Comparison of ENCODE assay signal across 8 cellular contexts in the genomic region with DNA sequence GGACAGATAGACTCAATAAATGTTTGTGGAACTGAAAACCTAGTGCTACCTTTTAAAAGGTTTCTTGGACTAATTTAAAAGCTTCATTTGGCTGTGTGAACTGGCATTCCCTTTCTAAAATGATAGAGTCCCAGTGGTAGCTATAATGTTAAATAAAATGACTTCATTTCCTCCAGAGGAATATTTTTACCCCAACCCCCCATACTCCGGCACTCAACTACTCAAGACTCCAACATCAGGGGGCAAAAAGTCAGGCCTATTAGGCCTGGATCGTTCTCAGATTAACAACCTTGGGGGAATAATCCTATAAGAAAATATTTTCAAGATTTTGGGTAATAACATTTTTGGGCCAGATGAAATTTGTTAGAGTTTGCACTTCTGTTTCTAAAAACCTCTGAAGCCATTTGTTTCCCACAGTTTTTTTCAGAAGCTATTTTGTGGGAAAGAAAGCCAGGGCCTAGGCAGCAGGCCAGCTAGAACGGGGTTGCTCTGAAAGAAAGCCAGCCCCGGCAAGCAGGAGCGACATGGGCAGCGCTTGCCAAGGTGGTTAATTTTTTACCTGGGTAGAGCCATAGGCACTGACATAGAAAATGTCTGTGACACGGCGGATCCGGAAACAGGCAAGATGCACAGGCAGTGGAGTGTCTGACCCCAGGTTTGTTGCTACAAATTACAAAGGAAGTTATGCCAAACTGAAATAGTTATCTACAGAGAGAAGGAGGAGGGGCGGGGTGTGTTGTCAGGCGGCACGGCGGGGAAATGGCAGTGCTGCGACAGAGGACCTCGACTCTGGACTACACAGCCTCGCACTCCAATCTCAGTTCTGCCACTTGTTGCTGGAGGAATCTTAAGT.
DNase-seq lines count a peak whose midpoint lies in the region; ATAC-seq, FAIRE-seq and TF ChIP-seq lines count a peak whose summit lies in the region.

No MANE protein-coding gene starts in this region.

- no peak for ATAC-seq in activated CD8-positive, alpha-beta T cell treated with anti-CD3 and anti-CD28 coated beads, Interleukin-2, amount 10 ng/mL, durations not matched to agents 7 days and 5 days
- ATAC-seq in HG02623 (IDR thresholded peaks at IDR 0.05; ENCODE audit: unreplicated experiment) (no peak), GM21367 (IDR thresholded peaks at IDR 0.05; ENCODE audit: unreplicated experiment) (no peak)

- H3K4me1 Mint-ChIP-seq in activated CD8-positive, alpha-beta T cell treated with anti-CD3 and anti-CD28 coated beads, Interleukin-2, amount 10 ng/mL, durations not matched to agents 7 days and 5 days (ENCODE audit: low read depth) = no peaks in the 10 kb centered on the region

- H3K4me2 ChIP-seq in smooth muscle cell = peak overlapping the region; percentile 40

- peaks cover 3% of the 10 kb centered on the region for H3K79me2 ChIP-seq in smooth muscle cell (ENCODE audit: low read depth)

- H3K27ac ChIP-seq in smooth muscle cell (ENCODE audit: low read depth) = peak overlapping the region; percentile 90

- FAIRE-seq in bronchial epithelial cell (lab: Jason Lieb, UNC) = no peak

- H3K27me3 ChIP-seq in bronchial epithelial cell (ENCODE audit: control insufficient read depth, insufficient read depth, low read length) = no peaks in the 10 kb centered on the region
- no peaks in the 10 kb centered on the region for H3K27me3 ChIP-seq in smooth muscle cell (ENCODE audit: low read depth)

- no peaks in the 10 kb centered on the region for H4K20me1 ChIP-seq in smooth muscle cell (ENCODE audit: low read depth)

- H3K9me3 Mint-ChIP-seq in activated CD8-positive, alpha-beta T cell treated with anti-CD3 and anti-CD28 coated beads, Interleukin-2, amount 10 ng/mL, durations not matched to agents 7 days and 5 days (ENCODE audit: insufficient read depth) = no peaks in the 10 kb centered on the region

- H3K4me3 ChIP-seq in bronchial epithelial cell (ENCODE audit: low read depth, low read length) = no peak overlapping the region
- H3K4me3 ChIP-seq in smooth muscle cell = peak overlapping the region; percentile 31

- H2AFZ ChIP-seq in smooth muscle cell (ENCODE audit: low read depth) = no peak overlapping the region

- no peaks in the 10 kb centered on the region for H3K27me3 Mint-ChIP-seq in activated CD8-positive, alpha-beta T cell treated with anti-CD3 and anti-CD28 coated beads, Interleukin-2, amount 10 ng/mL, durations not matched to agents 7 days and 5 days (ENCODE audit: low read depth)

- H3K4me3 Mint-ChIP-seq in activated CD8-positive, alpha-beta T cell treated with anti-CD3 and anti-CD28 coated beads, Interleukin-2, amount 10 ng/mL, durations not matched to agents 7 days and 5 days = no peak overlapping the region

- H3K36me3 Mint-ChIP-seq in activated CD8-positive, alpha-beta T cell treated with anti-CD3 and anti-CD28 coated beads, Interleukin-2, amount 10 ng/mL, durations not matched to agents 7 days and 5 days (ENCODE audit: low read depth) = no peaks in the 10 kb centered on the region

- H3K36me3 ChIP-seq in bronchial epithelial cell (ENCODE audit: control insufficient read depth, insufficient read depth, low read length) = no peaks in the 10 kb centered on the region
- H3K36me3 ChIP-seq in smooth muscle cell (ENCODE audit: low read depth) = no peaks in the 10 kb centered on the region

- no peak for TF ChIP-seq CTCF in bronchial epithelial cell (IDR thresholded peaks at IDR 0.05; ENCODE audit: insufficient read depth, low read length, severe bottlenecking)
- TF ChIP-seq CTCF in smooth muscle cell (IDR thresholded peaks at IDR 0.05; ENCODE audit: borderline replicate concordance, insufficient read depth, poor library complexity, severe bottlenecking) = no peak

- H3F3A ChIP-seq in smooth muscle cell (ENCODE audit: low read depth) = peaks cover 6% of the 10 kb centered on the region

- no peaks in the 10 kb centered on the region for H3K9me3 ChIP-seq in smooth muscle cell (replicated peaks; ENCODE audit: low read depth)

- peaks cover 33% of the 10 kb centered on the region for H3K4me1 ChIP-seq in smooth muscle cell (ENCODE audit: low read depth)

- CTCF ChIA-PET in activated CD8-positive, alpha-beta T cell treated with anti-CD3 and anti-CD28 coated beads, Interleukin-2, amount 10 ng/mL, durations not matched to agents 7 days and 5 days (lab: Charles Lee) = no interaction called here

- peak overlapping the region; percentile 47 for H3K9ac ChIP-seq in smooth muscle cell (ENCODE audit: low read depth)

- POLR2A ChIA-PET in activated CD8-positive, alpha-beta T cell treated with anti-CD3 and anti-CD28 coated beads, Interleukin-2, amount 10 ng/mL, durations not matched to agents 7 days and 5 days (lab: Charles Lee) = no interaction called here

- no peak overlapping the region for H3K27ac Mint-ChIP-seq in activated CD8-positive, alpha-beta T cell treated with anti-CD3 and anti-CD28 coated beads, Interleukin-2, amount 10 ng/mL, durations not matched to agents 7 days and 5 days

- peak; percentile 82 for DNase-seq in HT-29 (ENCODE audit: low spot score)
- peak; percentile 3 for DNase-seq in bronchial epithelial cell (ENCODE audit: low read depth)
- peak; percentile 92 for DNase-seq in kidney tubule cell (ENCODE audit: low spot score)
- no peak for DNase-seq in smooth muscle cell (lab: John Stamatoyannopoulos, UW; ENCODE audit: unreplicated experiment)
- no peak for DNase-seq in activated CD8-positive, alpha-beta T cell treated with anti-CD3 and anti-CD28 coated beads, Interleukin-2, amount 10 ng/mL, durations not matched to agents 7 days and 5 days
- no peak for DNase-seq in stimulated activated CD4-positive, alpha-beta T cell treated with anti-CD3 and anti-CD28 coated beads, Interleukin-4, amount 100 ng/mL, for 4 hours

- 77% methylated on average over 16 of the region's 16 CpGs for WGBS in smooth muscle cell (ENCODE audit: low lambda C conversion rate)

Comparison
In these comparisons a context has a peak if more than half of its experiments do, and no peak if none do; other contexts are left out.
1. DNase-seq: peak in HT-29 (single experiment), bronchial epithelial cell (single experiment) and kidney tubule cell (single experiment); none in smooth muscle cell (single experiment), activated CD8-positive, alpha-beta T cell treated with anti-CD3 and anti-CD28 coated beads, Interleukin-2, amount 10 ng/mL, durations not matched to agents 7 days and 5 days (single experiment) and stimulated activated CD4-positive, alpha-beta T cell treated with anti-CD3 and anti-CD28 coated beads, Interleukin-4, amount 100 ng/mL, for 4 hours (0 of 2).